ENCODE assay signal across 11 cellular contexts in genomic region chr16:15671530-15672117, GRCh38. TPM values are rescaled to one million over a fixed set of nuclear protein-coding genes. Genes with fewer than 3 reads are reported as not detected.
DNase-seq lines count a peak whose midpoint lies in the region; ATAC-seq, FAIRE-seq and TF ChIP-seq lines count a peak whose summit lies in the region.
"Had no signal": no experiment of that assay in that cellular context is flagged by ENCODE, and none has a peak within 500 bp of the region (broad histone marks: within the 10 kb centered on the region; RNA-seq: fewer than 3 reads in every experiment).

No MANE protein-coding gene starts in this region.

- H3K27ac Mint-ChIP-seq in CD8-positive, alpha-beta memory T cell = peak overlapping the region in 7 of 8 donors; percentile 88 to 99 (median 96)

- no peaks in the 10 kb centered on the region for H3K27me3 ChIP-seq in CD8-positive, alpha-beta memory T cell (ENCODE audit: insufficient read depth, low read length, poor library complexity, severe bottlenecking)
- H3K27me3 ChIP-seq in dorsolateral prefrontal cortex (no peaks in the 10 kb centered on the region), sigmoid colon (no peaks in the 10 kb centered on the region)
- H3K27me3 ChIP-seq: SJCRH30 had no signal

- TF ChIP-seq CTCF in dorsolateral prefrontal cortex (IDR thresholded peaks at IDR 0.05 in 54 of 56, conservative IDR thresholded peaks at IDR 0.05 in 2 of 56; ENCODE audit: low read depth in 1 of 56, partially characterized antibody in 56 of 56) = no peak
- no peak for TF ChIP-seq CTCF in sigmoid colon (IDR thresholded peaks at IDR 0.05)

- H3K9me3 ChIP-seq in CD8-positive, alpha-beta memory T cell (ENCODE audit: low read length) = no peaks in the 10 kb centered on the region
- H3K9me3 ChIP-seq in sigmoid colon = no peaks in the 10 kb centered on the region
- H3K9me3 ChIP-seq: SJCRH30 had no signal

- H3K36me3 ChIP-seq in CD8-positive, alpha-beta memory T cell (ENCODE audit: insufficient read depth, low read length) = peaks cover 23% of the 10 kb centered on the region
- H3K36me3 ChIP-seq in sigmoid colon = peaks cover 15 to 48% (median 24%) of the 10 kb centered on the region in 4 donors

- intact Hi-C loops in dorsolateral prefrontal cortex (cut with DNase I) = loop anchor here in 1 of 2 donors (1.0 to 2.0 kb wide), 2 partner anchors 21 to 28 kb away; partner anchors contain the start of genes MARF1 and NDE1
- intact Hi-C loops in sigmoid colon (cut with DNase I) = no loop called here

- peak overlapping the region in 1 of 7 donors; percentile 54 for H3K4me3 Mint-ChIP-seq in CD8-positive, alpha-beta memory T cell

- H3K36me3 Mint-ChIP-seq in CD8-positive, alpha-beta memory T cell = peaks cover 0 to 87% (median 5%) of the 10 kb centered on the region in 3 donors

- peaks cover 30 to 50% (median 44%) of the 10 kb centered on the region in 3 donors for H3K4me1 Mint-ChIP-seq in CD8-positive, alpha-beta memory T cell

- CTCF ChIA-PET in CD8-positive, alpha-beta memory T cell (lab: Charles Lee) = interaction anchor here (1.0 to 1.7 kb wide), 3 partner anchors 18 to 29 kb away, joined by 3 to 5 read pairs (median 4); partner anchors contain the start of gene MARF1

- no peak for FAIRE-seq in HTR-8/SVneo (lab: Jason Lieb, UNC)
- FAIRE-seq: endometrium had no signal

- no peak for TF ChIP-seq EP300 in sigmoid colon (IDR thresholded peaks at IDR 0.05)

- H3K9me3 Mint-ChIP-seq in CD8-positive, alpha-beta memory T cell = no peaks in the 10 kb centered on the region

- no peak overlapping the region for H3K27ac ChIP-seq in CD8-positive, alpha-beta memory T cell (ENCODE audit: low read depth, low read length)
- H3K27ac ChIP-seq in dorsolateral prefrontal cortex = peak overlapping the region; percentile 81 to 100 (median 98)
- peak overlapping the region; percentile 78 to 88 (median 86) for H3K27ac ChIP-seq in sigmoid colon
- H3K27ac ChIP-seq: SJCRH30 had no signal

- no peak for TF ChIP-seq POLR2A in sigmoid colon (IDR thresholded peaks at IDR 0.05)

- H3K4me1 ChIP-seq in CD8-positive, alpha-beta memory T cell (ENCODE audit: insufficient read depth, low read length) = peaks cover 26% of the 10 kb centered on the region
- peaks cover 0 to 23% (median 19%) of the 10 kb centered on the region in 4 donors for H3K4me1 ChIP-seq in sigmoid colon
- H3K4me1 ChIP-seq: SJCRH30 had no signal

- ATAC-seq in GM21825 (IDR thresholded peaks at IDR 0.05; ENCODE audit: unreplicated experiment) = no peak

- H3K4me3 ChIP-seq in CD8-positive, alpha-beta memory T cell (ENCODE audit: low read length) = no peak overlapping the region
- peak overlapping the region in 2 of 59 donors; percentile 28 to 45 for H3K4me3 ChIP-seq in dorsolateral prefrontal cortex
- no peak overlapping the region for H3K4me3 ChIP-seq in sigmoid colon
- H3K4me3 ChIP-seq: SJCRH30 had no signal

- POLR2A ChIA-PET in CD8-positive, alpha-beta memory T cell (lab: Charles Lee) = interaction anchor here (0.7 to 2.7 kb wide), 2 partner anchors 28 to 58 kb away, joined by 3 to 12 read pairs; partner anchors contain the start of gene MARF1

- H3K27me3 Mint-ChIP-seq in CD8-positive, alpha-beta memory T cell = no peaks in the 10 kb centered on the region

- DNase-seq in CD8-positive, alpha-beta memory T cell = no peak
- DNase-seq in NCI-H510A (lab: John Stamatoyannopoulos, UW) (peak; percentile 17), dorsolateral prefrontal cortex (peak in 1 of 10 donors; percentile 16), sigmoid colon (no peak), UCSD-AML1 (lab: John Stamatoyannopoulos, UW; ENCODE audit: unreplicated experiment) (no peak), HTR-8/SVneo (ENCODE audit: insufficient read length, low spot score) (no peak)
- DNase-seq: activated CD8-positive, alpha-beta memory T cell treated with anti-CD3 and anti-CD28 coated beads, Interleukin-2, amount 50 U/mL, for 4 hours; kidney glomerular epithelial cell; SJCRH30 had no signal

- WGBS in sigmoid colon, 2 donors = 92 to 95% methylated on average over 8 of the region's 8 CpGs

RNA-seq across cellular contexts. Expression of gene NDE1, which starts 21.6 kb away (rescaled TPM):
- total RNA-seq in CD8-positive, alpha-beta memory T cell = 100 to 1,000 TPM; 113 to 123 TPM
- 55.9 TPM for polyA plus RNA-seq in CD8-positive, alpha-beta memory T cell
- total RNA-seq in dorsolateral prefrontal cortex (100 to 1,000 TPM in 5 of 120 experiments, 10 to 100 TPM in 115; 12.7 to 127 (median 41.9) TPM), sigmoid colon (10 to 100 TPM; 27.1 to 86.1 (median 35.3) TPM)
- polyA plus RNA-seq in sigmoid colon = 10 to 100 TPM; 11.3 to 29.3 (median 13.8) TPM

RNA-seq across cellular contexts. Expression of gene MARF1, which starts 28.7 kb away (rescaled TPM):
- 10 to 100 TPM; 69.0 to 75.3 TPM for total RNA-seq in CD8-positive, alpha-beta memory T cell
- 16.9 TPM for polyA plus RNA-seq in CD8-positive, alpha-beta memory T cell
- total RNA-seq in dorsolateral prefrontal cortex (100 to 1,000 TPM; 121 to 278 (median 183) TPM), sigmoid colon (10 to 100 TPM; 43.8 to 76.7 (median 54.8) TPM)
- 10 to 100 TPM; 13.8 to 25.1 (median 13.9) TPM for polyA plus RNA-seq in sigmoid colon
